17 cellular contexts compared by ENCODE assay signal in the genomic region with DNA sequence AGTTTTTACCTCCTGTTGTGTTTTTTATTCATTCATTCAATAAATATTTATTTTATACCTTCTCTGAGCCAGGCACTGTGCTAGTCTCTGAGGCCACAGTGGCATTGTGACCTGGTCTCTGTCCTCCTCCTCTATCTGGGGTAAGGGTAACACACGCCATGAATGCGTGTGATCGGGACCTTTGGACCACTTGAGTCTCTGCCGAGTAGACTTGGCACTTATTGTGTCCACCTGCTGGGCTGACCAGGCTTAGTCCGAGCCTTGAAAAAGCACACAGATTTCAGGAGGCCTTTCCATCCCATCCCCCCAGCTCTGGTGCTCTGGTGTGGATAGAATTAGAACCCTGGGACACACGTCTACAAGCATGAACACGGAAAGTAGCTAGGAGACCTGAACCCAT. TPM values are rescaled to one million over a fixed set of nuclear protein-coding genes. Genes with fewer than 3 reads are reported as not detected.
DNase-seq lines count a peak whose midpoint lies in the region; ATAC-seq and TF ChIP-seq lines count a peak whose summit lies in the region.
"Had no signal": no experiment of that assay in that cellular context is flagged by ENCODE, and none has a peak within 500 bp of the region (broad histone marks: within the 10 kb centered on the region; RNA-seq: fewer than 3 reads in every experiment).

No MANE protein-coding gene starts in this region.

- no peak overlapping the region for H3K9ac ChIP-seq in mucosa of rectum (ENCODE audit: low read depth in 1 of 2, low read length in 2 of 2)

- WGBS in esophagus squamous epithelium, 2 donors = 69 to 77% methylated on average over 6 to 7 of the region's 7 CpGs
- 51 to 65% methylated on average over 6 to 7 of the region's 7 CpGs for WGBS in testis, 2 donors

- H3K4me1 ChIP-seq in Peyer's patch (peaks cover 0 to 6% (median 0%) of the 10 kb centered on the region in 4 donors), esophagus squamous epithelium (peaks cover 12 to 52% (median 21%) of the 10 kb centered on the region in 3 donors), mucosa of rectum (ENCODE audit: control insufficient read depth in 2 of 2, insufficient read depth in 2 of 2, low read length in 2 of 2) (peaks cover 0 to 2% of the 10 kb centered on the region in 2 donors), testis (peaks cover 34% of the 10 kb centered on the region)
- H3K4me1 ChIP-seq: BE2C had no signal

- H3K36me3 Mint-ChIP-seq in T-helper 17 cell (ENCODE audit: low read depth) = peaks cover 4% of the 10 kb centered on the region

- no peaks in the 10 kb centered on the region for H3K9me3 ChIP-seq in Peyer's patch
- no peaks in the 10 kb centered on the region for H3K9me3 ChIP-seq in esophagus squamous epithelium
- H3K9me3 ChIP-seq in mucosa of rectum (ENCODE audit: control insufficient read depth in 2 of 2, low read length in 2 of 2) = no peaks in the 10 kb centered on the region
- H3K9me3 ChIP-seq in testis = no peaks in the 10 kb centered on the region
- H3K9me3 ChIP-seq in T-helper 17 cell (ENCODE audit: control insufficient read depth, low read length, poor library complexity, severe bottlenecking) = no peaks in the 10 kb centered on the region
- H3K9me3 ChIP-seq: BE2C had no signal

- H3K4me1 Mint-ChIP-seq in T-helper 17 cell = peaks cover 8% of the 10 kb centered on the region

- H3K27me3 ChIP-seq in Peyer's patch = no peaks in the 10 kb centered on the region
- H3K27me3 ChIP-seq in esophagus squamous epithelium = no peaks in the 10 kb centered on the region
- no peaks in the 10 kb centered on the region for H3K27me3 ChIP-seq in mucosa of rectum (ENCODE audit: control insufficient read depth in 2 of 2, insufficient read depth in 2 of 2, low read length in 2 of 2)
- H3K27me3 ChIP-seq in testis = no peaks in the 10 kb centered on the region
- H3K27me3 ChIP-seq: BE2C had no signal

- intact Hi-C loops in esophagus squamous epithelium (cut with DNase I) = no loop called here
- intact Hi-C loops in testis (cut with DNase I; ENCODE audit: low total_unique reads) = no loop called here

- H3K4me3 ChIP-seq in Peyer's patch (no peak overlapping the region), esophagus squamous epithelium (no peak overlapping the region), mucosa of rectum (ENCODE audit: low read length in 2 of 2) (no peak overlapping the region), testis (no peak overlapping the region)

- H3K27me3 Mint-ChIP-seq in T-helper 17 cell = no peaks in the 10 kb centered on the region
- H3K27me3 Mint-ChIP-seq: activated naive CD8-positive, alpha-beta T cell treated with anti-CD3 and anti-CD28 coated beads, Interleukin-2, amount 50 U/mL, for 24 hours; IgD-negative memory B cell had no signal

- no peak overlapping the region for H3K4me3 Mint-ChIP-seq in T-helper 17 cell
- H3K4me3 Mint-ChIP-seq: activated naive CD8-positive, alpha-beta T cell treated with anti-CD3 and anti-CD28 coated beads, Interleukin-2, amount 50 U/mL, for 24 hours; IgD-negative memory B cell had no signal

- H3K27ac Mint-ChIP-seq in T-helper 17 cell = no peak overlapping the region
- H3K27ac Mint-ChIP-seq: activated naive CD8-positive, alpha-beta T cell treated with anti-CD3 and anti-CD28 coated beads, Interleukin-2, amount 50 U/mL, for 24 hours had no signal

- no peak for DNase-seq in Peyer's patch
- DNase-seq in esophagus squamous epithelium (lab: John Stamatoyannopoulos, UW) = no peak
- DNase-seq in testis = no peak
- no peak for DNase-seq in T-helper 17 cell
- no peak for DNase-seq in activated effector memory CD4-positive, alpha-beta T cell treated with Interleukin-2 at 50 U/mL for 16 hours
- DNase-seq: activated naive CD8-positive, alpha-beta T cell treated with anti-CD3 and anti-CD28 coated beads, Interleukin-2, amount 50 U/mL, for 24 hours; BE2C; DMS79; foreskin melanocyte; NCI-H1092 treated with DMSO at 0.1 percent for 48 hours; PC-3; stimulated activated CD4-positive, alpha-beta T cell treated with anti-CD3 and anti-CD28 coated beads, Interleukin-12 subunit alpha, Interleukin-12 subunit beta, amount 100 ng/mL, for 4 hours; SW 1271 had no signal

- peak overlapping the region in 3 of 4 donors; percentile 23 to 68 (median 62) for H3K27ac ChIP-seq in Peyer's patch
- peak overlapping the region; percentile 10 to 89 (median 80) for H3K27ac ChIP-seq in esophagus squamous epithelium
- peak overlapping the region; percentile 39 to 44 for H3K27ac ChIP-seq in mucosa of rectum (ENCODE audit: low read depth in 2 of 2, low read length in 2 of 2)
- peak overlapping the region; percentile 61 to 70 for H3K27ac ChIP-seq in testis

- no peak for TF ChIP-seq CTCF in Peyer's patch (IDR thresholded peaks at IDR 0.05)
- TF ChIP-seq CTCF in esophagus squamous epithelium (IDR thresholded peaks at IDR 0.05) = no peak
- TF ChIP-seq CTCF in testis (IDR thresholded peaks at IDR 0.05) = no peak

- ATAC-seq in GM21786 (IDR thresholded peaks at IDR 0.05; ENCODE audit: unreplicated experiment) (no peak), T-helper 17 cell (no peak)
- no peak for ATAC-seq in activated CD4-positive, CD25-positive, alpha-beta regulatory T cell treated with anti-CD3 and anti-CD28 coated beads, Interleukin-2, amount 50 U/mL, for 24 hours
- ATAC-seq: activated naive CD8-positive, alpha-beta T cell treated with anti-CD3 and anti-CD28 coated beads, Interleukin-2, amount 50 U/mL, for 24 hours; PC-3 had no signal

- peaks cover 0 to 26% (median 0%) of the 10 kb centered on the region in 3 donors for H3K36me3 ChIP-seq in Peyer's patch
- peaks cover 0 to 58% (median 8%) of the 10 kb centered on the region in 3 donors for H3K36me3 ChIP-seq in esophagus squamous epithelium
- peaks cover 13 to 36% of the 10 kb centered on the region in 2 donors for H3K36me3 ChIP-seq in mucosa of rectum (ENCODE audit: control insufficient read depth in 2 of 2, insufficient read depth in 2 of 2, low read length in 2 of 2)
- no peaks in the 10 kb centered on the region for H3K36me3 ChIP-seq in testis (ENCODE audit: low read depth, missing control alignments)

- TF ChIP-seq POLR2A in Peyer's patch (IDR thresholded peaks at IDR 0.05) = no peak
- no peak for TF ChIP-seq POLR2A in esophagus squamous epithelium (IDR thresholded peaks at IDR 0.05)
- no peak for TF ChIP-seq POLR2A in testis (IDR thresholded peaks at IDR 0.05)

RNA-seq across cellular contexts. Expression of a gene that starts 58.7 kb away (rescaled TPM):
- 100 to 1,000 TPM; 113 to 180 (median 143) TPM for total RNA-seq in Peyer's patch
- 10 to 100 TPM; 50.9 to 83.0 (median 65.5) TPM for total RNA-seq in esophagus squamous epithelium
- total RNA-seq in testis = 10 to 100 TPM; 89.8 to 100.0 TPM
- 94.1 TPM for polyA plus RNA-seq in testis (ENCODE audit: insufficient read depth, low read depth, low replicate concordance)
- 10 to 100 TPM; 50.1 to 53.1 TPM for total RNA-seq in T-helper 17 cell
